1 cellular context compared by ENCODE assay signal in genomic region chr12:55923648-55924047, GRCh38. TPM values are rescaled to one million over a fixed set of nuclear protein-coding genes. Genes with fewer than 3 reads are reported as not detected.
"Had no signal": no experiment of that assay in that cellular context is flagged by ENCODE, and none has a peak within 500 bp of the region (broad histone marks: within the 10 kb centered on the region; RNA-seq: fewer than 3 reads in every experiment).

No MANE protein-coding gene starts in this region.

RNA-seq across cellular contexts. Expression of gene PMEL, which starts 42.2 kb away (rescaled TPM):
- total RNA-seq: Right ventricle myocardium inferior had no signal
